18 cellular contexts compared by ENCODE assay signal in the genomic region with DNA sequence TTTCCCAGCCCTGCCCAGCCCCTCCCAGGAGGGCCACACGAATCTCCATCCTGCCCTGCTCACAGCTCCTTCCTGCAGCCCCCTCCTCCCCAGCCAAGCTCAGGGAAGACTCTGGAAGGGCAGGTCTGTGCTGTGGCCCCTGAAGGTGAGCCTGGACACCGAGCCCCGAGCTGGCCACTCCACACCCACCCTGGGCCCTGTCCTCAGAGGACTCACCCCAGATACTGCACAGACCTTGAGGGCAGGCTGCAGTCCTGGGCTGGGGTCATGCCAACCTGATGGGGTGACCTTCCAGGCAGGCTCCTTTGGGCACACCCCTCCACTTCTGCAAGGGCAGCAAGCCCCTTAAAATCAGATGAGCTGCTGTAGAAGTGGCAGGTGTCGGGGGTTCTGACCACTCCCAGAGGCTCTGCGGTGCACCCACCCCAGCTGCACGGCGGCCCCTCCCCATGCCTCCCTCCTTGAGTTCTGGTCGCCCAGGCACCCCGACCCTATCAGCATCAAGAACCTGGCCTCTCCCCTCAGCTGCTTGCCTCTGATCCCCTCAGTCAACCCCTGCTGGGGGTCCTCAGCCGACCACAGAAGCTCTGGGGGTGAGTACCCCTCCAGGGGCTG. TPM values are rescaled to one million over a fixed set of nuclear protein-coding genes. Genes with fewer than 3 reads are reported as not detected.
DNase-seq lines count a peak whose midpoint lies in the region; ATAC-seq and TF ChIP-seq lines count a peak whose summit lies in the region.
"Had no signal": no experiment of that assay in that cellular context is flagged by ENCODE, and none has a peak within 500 bp of the region (broad histone marks: within the 10 kb centered on the region; RNA-seq: fewer than 3 reads in every experiment).

No MANE protein-coding gene starts in this region.

- H2BK5ac ChIP-seq in neuronal stem cell (ENCODE audit: low read length) = no peak overlapping the region

- peak overlapping the region; percentile 63 for H2BK12ac ChIP-seq in neuronal stem cell (ENCODE audit: low read length)

- peak; percentile 52 for DNase-seq in Right ventricle myocardium inferior (ENCODE audit: missing footprints)
- no peak for DNase-seq in cardiac septum (ENCODE audit: low spot score)
- DNase-seq in mammary epithelial cell = no peak
- no peak for DNase-seq in neuronal stem cell (ENCODE audit: low spot score)
- no peak for DNase-seq in NCI-H1930 (lab: John Stamatoyannopoulos, UW)
- no peak for DNase-seq in globus pallidus (ENCODE audit: low spot score)
- DNase-seq: BE2C; Caco-2; CD4-positive, CD25-positive, alpha-beta regulatory T cell; GF-D8; HFFc6; NCI-H187 had no signal

- WGBS in mammary epithelial cell (ENCODE audit: low coverage, missing lambda C conversion rate) = 29% methylated on average over 3 of the region's 10 CpGs
- no CpG with 5 or more reads among the region's 10 CpGs for WGBS in neuronal stem cell (ENCODE audit: extremely low coverage in 2 of 2, insufficient read length in 2 of 2, insufficient replicate concordance in 1 of 2), 2 donors

- peak overlapping the region; percentile 59 for H3K18ac ChIP-seq in neuronal stem cell (ENCODE audit: low read length)

- TF ChIP-seq CTCF in HEK293 (tag by site-specific recombination; IDR thresholded peaks at IDR 0.05) (no peak), mammary epithelial cell (conservative IDR thresholded peaks at IDR 0.05 in 1 of 2, IDR thresholded peaks at IDR 0.05 in 1 of 2; ENCODE audit: extremely low read depth in 1 of 2, insufficient read depth in 1 of 2, low read depth in 1 of 2, low read length in 2 of 2) (no peak)

- H3K4me2 ChIP-seq in mammary epithelial cell (ENCODE audit: insufficient read depth, low read depth, low read length) = peak overlapping the region; percentile 71
- H3K4me2 ChIP-seq in neuronal stem cell (ENCODE audit: insufficient read depth, low read length, poor library complexity, severe bottlenecking) = no peak overlapping the region
- H3K4me2 ChIP-seq: KMS-11 had no signal

- H3K4ac ChIP-seq in neuronal stem cell (ENCODE audit: low read length) = peak overlapping the region; percentile 98

- H3K27me3 ChIP-seq in mammary epithelial cell (ENCODE audit: insufficient read depth, low read length) = no peaks in the 10 kb centered on the region
- H3K27me3 ChIP-seq in neuronal stem cell (ENCODE audit: control insufficient read depth in 3 of 3, insufficient read depth in 3 of 3, low read depth in 1 of 3, low read length in 3 of 3) = peaks cover 0 to 41% (median 0%) of the 10 kb centered on the region in 3 experiments
- H3K27me3 ChIP-seq: BE2C had no signal

- H3K23ac ChIP-seq in neuronal stem cell (ENCODE audit: low read depth, low read length, poor library complexity) = no peak overlapping the region

- H3K36me3 ChIP-seq in HEK293 (ENCODE audit: control insufficient read depth in 2 of 2, insufficient read depth in 1 of 2, low read length in 2 of 2) (no peaks in the 10 kb centered on the region), mammary epithelial cell (ENCODE audit: insufficient read depth, low read length) (no peaks in the 10 kb centered on the region), neuronal stem cell (replicated peaks in 1 of 2; ENCODE audit: control insufficient read depth in 2 of 2, insufficient read depth in 2 of 2, low read length in 2 of 2) (no peaks in the 10 kb centered on the region)
- H3K36me3 ChIP-seq: BE2C had no signal

- H3K4me3 ChIP-seq in HEK293 (ENCODE audit: low read depth, low read length) = no peak overlapping the region
- H3K4me3 ChIP-seq in mammary epithelial cell (replicated peaks in 1 of 3; ENCODE audit: insufficient read depth in 1 of 3, low read depth in 2 of 3, low read length in 3 of 3) = no peak overlapping the region
- H3K4me3 ChIP-seq in neuronal stem cell (ENCODE audit: low read length in 2 of 2) = no peak overlapping the region
- H3K4me3 ChIP-seq: SK-N-MC had no signal

- CTCF ChIA-PET in HEK293 (lab: Yijun Ruan, JAX) (interaction anchor here (1.2 kb wide), 2 partner anchors 9 to 10 kb away, joined by 3 to 4 read pairs; no protein-coding TSS in a partner anchor), mammary epithelial cell (lab: Charles Lee; ENCODE audit: low non-redundant PET) (interaction anchor here (0.6 kb wide), 1 partner anchor 660 kb away, joined by 5 read pairs; the partner anchor contains the start of gene PURB)

- no peaks in the 10 kb centered on the region; the same call in 1 of the 2 replicates for H3K4me1 ChIP-seq in HEK293 (ENCODE audit: control insufficient read depth, insufficient read depth, low read length)
- H3K4me1 ChIP-seq in mammary epithelial cell (ENCODE audit: insufficient read depth, low read length) = peaks cover 24% of the 10 kb centered on the region
- H3K4me1 ChIP-seq in neuronal stem cell (ENCODE audit: control insufficient read depth in 2 of 2, insufficient read depth in 1 of 2, low read depth in 1 of 2, low read length in 2 of 2) = peaks cover 4 to 15% of the 10 kb centered on the region in 2 donors
- H3K4me1 ChIP-seq: BE2C, Caco-2 had no signal

- peak overlapping the region; percentile 89 for H2AK5ac ChIP-seq in neuronal stem cell (ENCODE audit: low read depth, low read length)

- H3K79me2 ChIP-seq in mammary epithelial cell (ENCODE audit: insufficient read depth, low read length) = no peaks in the 10 kb centered on the region

- no TSS peak for BruUV-seq in mammary epithelial cell (replicated peaks; lab: Mats Ljungman, UMichigan)

- no peak overlapping the region for H4K91ac ChIP-seq in neuronal stem cell (ENCODE audit: low read depth, low read length, poor library complexity)

- no peak overlapping the region for H4K8ac ChIP-seq in neuronal stem cell (ENCODE audit: low read depth, low read length)

- H3K27ac ChIP-seq in HEK293 (ENCODE audit: extremely low read depth, low read depth, low read length) = no peak overlapping the region
- H3K27ac ChIP-seq in mammary epithelial cell (ENCODE audit: insufficient read depth, low read depth, low read length) = no peak overlapping the region
- no peak overlapping the region for H3K27ac ChIP-seq in neuronal stem cell (replicated peaks; ENCODE audit: low read length)
- H3K27ac ChIP-seq: KMS-11, SK-N-MC had no signal

- in situ Hi-C loops in mammary epithelial cell (cut with MboI; ENCODE audit: low sequenced_read_pairs in 2 of 2) = loop anchor here (25.0 kb wide), 2 partner anchors 262 to 337 kb away; partner anchors contain the start of genes DDX56 (in 1 of the 2) and NUDCD3 (in 1 of the 2)

- H2BK15ac ChIP-seq in neuronal stem cell (ENCODE audit: low read length) = peak overlapping the region; percentile 96

- H2AFZ ChIP-seq in mammary epithelial cell (ENCODE audit: low read depth, low read length) = peak overlapping the region; percentile 69
- no peak overlapping the region for H2AFZ ChIP-seq in neuronal stem cell (ENCODE audit: low read length)

- no peak for ATAC-seq in Right ventricle myocardium inferior
- no peak for ATAC-seq in activated CD4-positive, CD25-positive, alpha-beta regulatory T cell treated with anti-CD3 and anti-CD28 coated beads, Interleukin-2, amount 50 U/mL, for 24 hours

- dilution Hi-C loops in mammary epithelial cell (cut with HindIII; ENCODE audit: low sequenced_read_pairs) = no loop called here

- peaks cover 4% of the 10 kb centered on the region for H3K79me1 ChIP-seq in neuronal stem cell (ENCODE audit: low read depth, low read length)

- H3K9me3 ChIP-seq in HEK293 (ENCODE audit: control insufficient read depth, insufficient read depth, low read depth, low read length) = no peaks in the 10 kb centered on the region
- H3K9me3 ChIP-seq in mammary epithelial cell (replicated peaks; ENCODE audit: insufficient read depth, low read length) = no peaks in the 10 kb centered on the region
- peaks cover 0 to 2% of the 10 kb centered on the region in 2 donors for H3K9me3 ChIP-seq in neuronal stem cell (replicated peaks in 1 of 2; ENCODE audit: control insufficient read depth in 2 of 2, insufficient read depth in 1 of 2, low read depth in 1 of 2, low read length in 2 of 2)
- H3K9me3 ChIP-seq: BE2C, Caco-2 had no signal

- intact Hi-C loops in Right ventricle myocardium inferior (cut with DNase I) (no loop called here), cardiac septum (cut with DNase I) (no loop called here), mammary epithelial cell (cut with micrococcal nuclease) (no loop called here)

- POLR2A ChIA-PET in HEK293 (lab: Yijun Ruan, JAX) = no interaction called here

- peak overlapping the region; percentile 56 for H3K14ac ChIP-seq in neuronal stem cell (ENCODE audit: low read length)

- no peak overlapping the region for H2BK120ac ChIP-seq in neuronal stem cell (ENCODE audit: low read depth, low read length)

- no peaks in the 10 kb centered on the region for H4K20me1 ChIP-seq in mammary epithelial cell (ENCODE audit: insufficient read depth, low read length)

- no peak overlapping the region for H3K9ac ChIP-seq in mammary epithelial cell (ENCODE audit: insufficient read depth, low read length)
- H3K9ac ChIP-seq in neuronal stem cell (ENCODE audit: low read depth, low read length, poor library complexity) = peak overlapping the region; percentile 44
- H3K9ac ChIP-seq: KMS-11 had no signal

RNA-seq across cellular contexts. Expression of gene YKT6, which starts 24.3 kb away (rescaled TPM):
- 58.0 TPM for total RNA-seq in Right ventricle myocardium inferior
- total RNA-seq in cardiac septum = 56.1 TPM
- 100 to 1,000 TPM; 105 to 133 TPM for total RNA-seq in mammary epithelial cell
- polyA plus RNA-seq in mammary epithelial cell = 105 TPM
- 218 TPM for polyA minus RNA-seq in mammary epithelial cell
- polyA plus RNA-seq in neuronal stem cell (2013, experiment 1 of 2) = 71.1 TPM
- polyA plus RNA-seq in neuronal stem cell (2013, experiment 2 of 2) = 69.2 TPM

RNA-seq across cellular contexts. Expression of gene GCK, which starts 35.8 kb away (rescaled TPM):
- 1.8 TPM for total RNA-seq in Right ventricle myocardium inferior
- 3.7 TPM for total RNA-seq in cardiac septum
- not detected for total RNA-seq in mammary epithelial cell
- polyA plus RNA-seq in mammary epithelial cell = not detected
- polyA minus RNA-seq in mammary epithelial cell = not detected
- 0.60 TPM for polyA plus RNA-seq in neuronal stem cell (2013, experiment 1 of 2)
- polyA plus RNA-seq in neuronal stem cell (2013, experiment 2 of 2) = 0.46 TPM
- total RNA-seq: Caco-2; CD4-positive, CD25-positive, alpha-beta regulatory T cell; H4; HT-29 had no signal
